Comparison of ENCODE assay signal across 24 cellular contexts in genomic region chr19:7113233-7113632, GRCh38. TPM values are rescaled to one million over a fixed set of nuclear protein-coding genes. Genes with fewer than 3 reads are reported as not detected.
DNase-seq lines count a peak whose midpoint lies in the region; ATAC-seq, FAIRE-seq and TF ChIP-seq lines count a peak whose summit lies in the region.
"Had no signal": no experiment of that assay in that cellular context is flagged by ENCODE, and none has a peak within 500 bp of the region (broad histone marks: within the 10 kb centered on the region; RNA-seq: fewer than 3 reads in every experiment).

No MANE protein-coding gene starts in this region.

- TF ChIP-seq POLR2A in GM12892 (IDR thresholded peaks at IDR 0.05; ENCODE audit: low read depth, low read length) = 0 out of 2 replicates have a peak, but pooled peaks have one; percentile 1

- peak overlapping the region; percentile 72 for H3K27ac Mint-ChIP-seq in activated naive CD4-positive, alpha-beta T cell treated with anti-CD3 and anti-CD28 coated beads, Interleukin-2, amount 50 U/mL, for 24 hours
- H3K27ac Mint-ChIP-seq in activated naive CD4-positive, alpha-beta T cell treated with anti-CD3 and anti-CD28 coated beads, Interleukin-2, amount 50 U/mL, for 72 hours = no peak overlapping the region
- H3K27ac Mint-ChIP-seq: CD4-positive, CD25-positive, alpha-beta regulatory T cell; IgD-negative memory B cell had no signal

- H3K9me3 Mint-ChIP-seq in activated naive CD4-positive, alpha-beta T cell treated with anti-CD3 and anti-CD28 coated beads, Interleukin-2, amount 50 U/mL, for 24 hours = no peaks in the 10 kb centered on the region
- peaks cover 5 to 6% of the 10 kb centered on the region in 2 donors for H3K9me3 Mint-ChIP-seq in activated naive CD4-positive, alpha-beta T cell treated with anti-CD3 and anti-CD28 coated beads, Interleukin-2, amount 50 U/mL, for 72 hours
- H3K9me3 Mint-ChIP-seq: CD4-positive, CD25-positive, alpha-beta regulatory T cell; IgD-negative memory B cell had no signal

- H3K36me3 Mint-ChIP-seq in activated naive CD4-positive, alpha-beta T cell treated with anti-CD3 and anti-CD28 coated beads, Interleukin-2, amount 50 U/mL, for 24 hours = no peaks in the 10 kb centered on the region
- no peaks in the 10 kb centered on the region for H3K36me3 Mint-ChIP-seq in activated naive CD4-positive, alpha-beta T cell treated with anti-CD3 and anti-CD28 coated beads, Interleukin-2, amount 50 U/mL, for 72 hours
- H3K36me3 Mint-ChIP-seq: CD4-positive, CD25-positive, alpha-beta regulatory T cell had no signal

- H3K4me3 Mint-ChIP-seq in activated naive CD4-positive, alpha-beta T cell treated with anti-CD3 and anti-CD28 coated beads, Interleukin-2, amount 50 U/mL, for 24 hours = no peak overlapping the region
- H3K4me3 Mint-ChIP-seq: CD4-positive, CD25-positive, alpha-beta regulatory T cell; IgD-negative memory B cell had no signal

- ATAC-seq in activated naive CD4-positive, alpha-beta T cell treated with anti-CD3 and anti-CD28 coated beads, Interleukin-2, amount 50 U/mL, for 72 hours = no peak

- no peak for FAIRE-seq in GM12892 (lab: Jason Lieb, UNC)

- no peaks in the 10 kb centered on the region for H3K4me1 Mint-ChIP-seq in activated naive CD4-positive, alpha-beta T cell treated with anti-CD3 and anti-CD28 coated beads, Interleukin-2, amount 50 U/mL, for 24 hours
- H3K4me1 Mint-ChIP-seq: IgD-negative memory B cell had no signal

- no peaks in the 10 kb centered on the region for H3K27me3 Mint-ChIP-seq in activated naive CD4-positive, alpha-beta T cell treated with anti-CD3 and anti-CD28 coated beads, Interleukin-2, amount 50 U/mL, for 24 hours

- no peak for DNase-seq in activated naive CD4-positive, alpha-beta T cell treated with anti-CD3 and anti-CD28 coated beads, Interleukin-2, amount 50 U/mL, for 72 hours (ENCODE audit: low spot score in 2 of 2)
- DNase-seq in GM12892 (ENCODE audit: insufficient read length) (no peak), left kidney (ENCODE audit: low read depth, low spot score) (peak; percentile 12), SKM-1 (lab: John Stamatoyannopoulos, UW; ENCODE audit: unreplicated experiment) (no peak)
- no peak for DNase-seq in activated CD8-positive, alpha-beta memory T cell treated with anti-CD3 and anti-CD28 coated beads, Interleukin-2, amount 50 U/mL, for 4 hours
- DNase-seq: CD4-positive, CD25-positive, alpha-beta regulatory T cell; DMS153; DND-41; GOT3; NCI-H2029; NCI-H446 treated with DMSO at 0.1 percent for 48 hours; NCI-H526; NCI-H82; NK-92 treated with Interleukin-12 subunit alpha and Interleukin-12 subunit beta, amount 100 ng/mL, for 24 hours; PC-9; Right ventricle myocardium superior; RPMI8226 had no signal

TF ChIP-seq in PFSK-1, 5 proteins besides CTCF, POLR2A, EP300 and RAD21:
- TF ChIP-seq SIN3A (IDR thresholded peaks at IDR 0.05; ENCODE audit: borderline replicate concordance, insufficient read depth, low read length) (no peak), FOXP2 (optimal IDR thresholded peaks at IDR 0.05; ENCODE audit: borderline replicate concordance, extremely low read depth, extremely low read length, insufficient read depth) (no peak), POLR2AphosphoS5 (IDR thresholded peaks at IDR 0.05; ENCODE audit: low read depth, low read length) (no peak), TAF1 (IDR thresholded peaks at IDR 0.05; ENCODE audit: borderline replicate concordance, insufficient read depth, low read length) (no peak)
- TF ChIP-seq, protein P1, sequence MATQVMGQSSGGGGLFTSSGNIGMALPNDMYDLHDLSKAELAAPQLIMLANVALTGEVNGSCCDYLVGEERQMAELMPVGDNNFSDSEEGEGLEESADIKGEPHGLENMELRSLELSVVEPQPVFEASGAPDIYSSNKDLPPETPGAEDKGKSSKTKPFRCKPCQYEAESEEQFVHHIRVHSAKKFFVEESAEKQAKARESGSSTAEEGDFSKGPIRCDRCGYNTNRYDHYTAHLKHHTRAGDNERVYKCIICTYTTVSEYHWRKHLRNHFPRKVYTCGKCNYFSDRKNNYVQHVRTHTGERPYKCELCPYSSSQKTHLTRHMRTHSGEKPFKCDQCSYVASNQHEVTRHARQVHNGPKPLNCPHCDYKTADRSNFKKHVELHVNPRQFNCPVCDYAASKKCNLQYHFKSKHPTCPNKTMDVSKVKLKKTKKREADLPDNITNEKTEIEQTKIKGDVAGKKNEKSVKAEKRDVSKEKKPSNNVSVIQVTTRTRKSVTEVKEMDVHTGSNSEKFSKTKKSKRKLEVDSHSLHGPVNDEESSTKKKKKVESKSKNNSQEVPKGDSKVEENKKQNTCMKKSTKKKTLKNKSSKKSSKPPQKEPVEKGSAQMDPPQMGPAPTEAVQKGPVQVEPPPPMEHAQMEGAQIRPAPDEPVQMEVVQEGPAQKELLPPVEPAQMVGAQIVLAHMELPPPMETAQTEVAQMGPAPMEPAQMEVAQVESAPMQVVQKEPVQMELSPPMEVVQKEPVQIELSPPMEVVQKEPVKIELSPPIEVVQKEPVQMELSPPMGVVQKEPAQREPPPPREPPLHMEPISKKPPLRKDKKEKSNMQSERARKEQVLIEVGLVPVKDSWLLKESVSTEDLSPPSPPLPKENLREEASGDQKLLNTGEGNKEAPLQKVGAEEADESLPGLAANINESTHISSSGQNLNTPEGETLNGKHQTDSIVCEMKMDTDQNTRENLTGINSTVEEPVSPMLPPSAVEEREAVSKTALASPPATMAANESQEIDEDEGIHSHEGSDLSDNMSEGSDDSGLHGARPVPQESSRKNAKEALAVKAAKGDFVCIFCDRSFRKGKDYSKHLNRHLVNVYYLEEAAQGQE (IDR thresholded peaks at IDR 0.05; ENCODE audit: insufficient read depth in 1 of 2, low read depth in 2 of 2, low read length in 2 of 2) = peak; percentile 75 to 88

RNA-seq across cellular contexts. Expression of gene ZNF557, which starts 43.7 kb away (rescaled TPM):
- total RNA-seq in activated naive CD4-positive, alpha-beta T cell treated with anti-CD3 and anti-CD28 coated beads, Interleukin-2, amount 50 U/mL, for 72 hours = 1 to 10 TPM; 7.9 to 8.3 TPM
- 4.1 TPM for polyA plus RNA-seq in GM12892 (2012; ENCODE audit: missing spikeins)
- 2.2 TPM for polyA plus RNA-seq in PFSK-1 (2012; ENCODE audit: insufficient read length, low read depth)

RNA-seq across cellular contexts. Expression of gene MBD3L3, which starts 54.8 kb away (rescaled TPM):
- total RNA-seq in activated naive CD4-positive, alpha-beta T cell treated with anti-CD3 and anti-CD28 coated beads, Interleukin-2, amount 50 U/mL, for 72 hours = not detected
- polyA plus RNA-seq in GM12892 (2012; ENCODE audit: missing spikeins) = not detected
- polyA plus RNA-seq in PFSK-1 (2012; ENCODE audit: insufficient read length, low read depth) = not detected
- total RNA-seq: A172; CD4-positive, CD25-positive, alpha-beta regulatory T cell; M059J; PC-9; Right ventricle myocardium superior; SJSA1 had no signal
- polyA plus RNA-seq: AG04450; CD4-positive, CD25-positive, alpha-beta regulatory T cell; IgD-negative memory B cell had no signal
